ENCODE assay signal across 23 cellular contexts in the genomic region with DNA sequence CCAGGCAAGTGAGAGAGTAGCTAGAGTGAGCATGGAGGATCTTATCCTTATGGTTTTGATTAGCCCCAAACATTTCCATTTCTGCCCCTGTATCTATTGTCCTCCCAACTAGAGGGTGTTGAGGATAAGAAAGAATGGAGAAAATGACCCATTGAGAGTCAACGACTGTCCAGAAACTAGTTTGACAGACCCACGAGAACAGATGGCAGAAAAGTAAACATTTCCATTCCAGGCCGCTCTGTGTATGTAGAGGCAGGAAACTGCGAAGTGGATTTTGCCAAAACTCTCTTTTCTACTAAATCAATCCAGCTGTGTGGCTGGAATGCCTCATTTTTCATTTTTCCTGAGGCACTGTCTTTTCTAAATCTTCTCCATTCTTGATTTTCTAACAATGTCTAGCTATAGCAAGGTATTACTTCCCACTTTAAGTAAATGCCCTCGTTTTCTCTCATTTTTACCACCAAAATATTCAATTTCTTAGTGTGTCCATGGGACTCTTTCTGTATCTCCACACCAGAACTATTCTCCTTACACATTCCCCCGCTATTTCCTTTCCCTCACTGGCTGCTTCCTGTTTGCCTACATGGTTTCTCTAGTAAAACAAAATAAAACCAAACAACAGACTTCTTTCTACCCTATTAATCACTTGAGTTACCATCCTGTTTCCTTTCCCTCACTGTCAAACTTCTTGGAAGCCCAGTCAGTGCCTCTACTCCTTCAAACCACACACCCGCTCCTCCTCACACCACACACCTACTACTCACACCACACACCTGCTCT. TPM values are rescaled to one million over a fixed set of nuclear protein-coding genes. Genes with fewer than 3 reads are reported as not detected.
DNase-seq lines count a peak whose midpoint lies in the region; ATAC-seq and TF ChIP-seq lines count a peak whose summit lies in the region.
"Had no signal": no experiment of that assay in that cellular context is flagged by ENCODE, and none has a peak within 500 bp of the region (broad histone marks: within the 10 kb centered on the region; RNA-seq: fewer than 3 reads in every experiment).

No MANE protein-coding gene starts in this region.

- H3K27ac ChIP-seq in SK-N-SH (ENCODE audit: low read depth in 2 of 2, low read length in 1 of 2), result peak overlapping the region; percentile 51 to 60; a peak in 2 of 4 replicates
- H3K27ac ChIP-seq: C4-2B, ovary, tibial nerve had no signal

- no peak for ATAC-seq in GM18861 (IDR thresholded peaks at IDR 0.05; ENCODE audit: unreplicated experiment)
- no peak for ATAC-seq in stimulated activated memory B cell treated with anti-CD40 and anti-IgM and Interleukin-4, amounts not matched to agents 10 μg/mL and 1 μg/mL and 100 μg/mL, for 72 hours
- no peak for ATAC-seq in stimulated activated effector memory CD8-positive, alpha-beta T cell treated with anti-CD3 and anti-CD28 coated beads, Interleukin-12 subunit alpha, Interleukin-12 subunit beta, amount 100 ng/mL, for 72 hours
- ATAC-seq: Right ventricle myocardium inferior had no signal

- H3F3A ChIP-seq in SK-N-SH (replicated peaks; ENCODE audit: insufficient read depth), result peaks cover 5% of the 10 kb centered on the region

- no peak for TF ChIP-seq CTCF in SK-N-SH (IDR thresholded peaks at IDR 0.05)

- H3K27me3 ChIP-seq in SK-N-SH (ENCODE audit: insufficient read depth), result no peaks in the 10 kb centered on the region
- H3K27me3 ChIP-seq: ovary, sigmoid colon, tibial nerve had no signal

- H3K4me1 Mint-ChIP-seq in stimulated activated memory B cell treated with anti-CD40 and anti-IgM and Interleukin-4, amounts not matched to agents 10 μg/mL and 1 μg/mL and 100 μg/mL, for 72 hours, result no peaks in the 10 kb centered on the region
- no peaks in the 10 kb centered on the region for H3K4me1 Mint-ChIP-seq in stimulated activated effector memory CD8-positive, alpha-beta T cell treated with anti-CD3 and anti-CD28 coated beads, Interleukin-12 subunit alpha, Interleukin-12 subunit beta, amount 100 ng/mL, for 72 hours
- H3K4me1 Mint-ChIP-seq: naive B cell had no signal

- H3K9me3 Mint-ChIP-seq in stimulated activated memory B cell treated with anti-CD40 and anti-IgM and Interleukin-4, amounts not matched to agents 10 μg/mL and 1 μg/mL and 100 μg/mL, for 72 hours, result no peaks in the 10 kb centered on the region
- H3K9me3 Mint-ChIP-seq in stimulated activated effector memory CD8-positive, alpha-beta T cell treated with anti-CD3 and anti-CD28 coated beads, Interleukin-12 subunit alpha, Interleukin-12 subunit beta, amount 100 ng/mL, for 72 hours, result no peaks in the 10 kb centered on the region
- H3K9me3 Mint-ChIP-seq: stimulated activated naive CD8-positive, alpha-beta T cell treated with anti-CD3 and anti-CD28 coated beads, Interleukin-15, Interleukin-2, amounts not matched to agents 100 ng/mL and 50 ng/mL, for 24 hours had no signal

- CTCF ChIA-PET in SK-N-SH (lab: Yijun Ruan, JAX), result no interaction called here

- TF ChIP-seq RAD21 in SK-N-SH (IDR thresholded peaks at IDR 0.05; ENCODE audit: low read length), result no peak

- no peaks in the 10 kb centered on the region for H3K9me3 ChIP-seq in SK-N-SH
- H3K9me3 ChIP-seq: ovary, sigmoid colon, tibial nerve had no signal

- POLR2A ChIA-PET in SK-N-SH (lab: Yijun Ruan, JAX), result no interaction called here

- H3K79me2 ChIP-seq in SK-N-SH (ENCODE audit: insufficient read depth), result no peaks in the 10 kb centered on the region

- no peaks in the 10 kb centered on the region for H4K20me1 ChIP-seq in SK-N-SH (ENCODE audit: insufficient read depth)

- no peak for TF ChIP-seq EP300 in SK-N-SH (IDR thresholded peaks at IDR 0.05; ENCODE audit: borderline replicate concordance in 1 of 2, low read depth in 1 of 2, low read length in 1 of 2)

- peak overlapping the region; percentile 0; the same call in 1 of the 2 replicates for H3K4me2 ChIP-seq in SK-N-SH

- DNase-seq in ELR (ENCODE audit: low read depth) (peak; percentile 57), SK-N-SH (no peak), fibroblast of peridontal ligament (ENCODE audit: extremely low read depth) (peak; percentile 89), GM19240 (ENCODE audit: insufficient read length, low spot score) (no peak)
- no peak for DNase-seq in stimulated activated effector memory CD8-positive, alpha-beta T cell treated with anti-CD3 and anti-CD28 coated beads, Interleukin-12 subunit alpha, Interleukin-12 subunit beta, amount 100 ng/mL, for 72 hours (ENCODE audit: low spot score in 2 of 2)
- DNase-seq: activated CD4-positive, alpha-beta T cell treated with anti-CD3 and anti-CD28 coated beads, Interleukin-2, amount 50 U/mL, for 48 hours; amniotic stem cell; central memory CD4-positive, alpha-beta T cell; effector memory CD4-positive, alpha-beta T cell; foreskin melanocyte; kidney; naive B cell; NCI-H2107; NCI-H524; ovary; sigmoid colon had no signal

- H3K36me3 ChIP-seq in SK-N-SH (replicated peaks in 1 of 2; ENCODE audit: control insufficient read depth in 1 of 2, insufficient read depth in 2 of 2, low read length in 1 of 2), result no peaks in the 10 kb centered on the region
- H3K36me3 ChIP-seq: ovary, sigmoid colon, tibial nerve had no signal

- no peak overlapping the region for H3K4me3 Mint-ChIP-seq in stimulated activated memory B cell treated with anti-CD40 and anti-IgM and Interleukin-4, amounts not matched to agents 10 μg/mL and 1 μg/mL and 100 μg/mL, for 72 hours
- H3K4me3 Mint-ChIP-seq in stimulated activated effector memory CD8-positive, alpha-beta T cell treated with anti-CD3 and anti-CD28 coated beads, Interleukin-12 subunit alpha, Interleukin-12 subunit beta, amount 100 ng/mL, for 72 hours, result no peak overlapping the region
- H3K4me3 Mint-ChIP-seq: naive B cell; stimulated activated naive CD8-positive, alpha-beta T cell treated with anti-CD3 and anti-CD28 coated beads, Interleukin-15, Interleukin-2, amounts not matched to agents 100 ng/mL and 50 ng/mL, for 24 hours had no signal

- H3K36me3 Mint-ChIP-seq in stimulated activated memory B cell treated with anti-CD40 and anti-IgM and Interleukin-4, amounts not matched to agents 10 μg/mL and 1 μg/mL and 100 μg/mL, for 72 hours, result no peaks in the 10 kb centered on the region
- H3K36me3 Mint-ChIP-seq in stimulated activated effector memory CD8-positive, alpha-beta T cell treated with anti-CD3 and anti-CD28 coated beads, Interleukin-12 subunit alpha, Interleukin-12 subunit beta, amount 100 ng/mL, for 72 hours, result no peaks in the 10 kb centered on the region
- H3K36me3 Mint-ChIP-seq: naive B cell had no signal

- no peaks in the 10 kb centered on the region for H3K27me3 Mint-ChIP-seq in stimulated activated memory B cell treated with anti-CD40 and anti-IgM and Interleukin-4, amounts not matched to agents 10 μg/mL and 1 μg/mL and 100 μg/mL, for 72 hours

- H2AFZ ChIP-seq in SK-N-SH (ENCODE audit: low read depth), result peak overlapping the region; percentile 40

- 39% methylated on average over 7 of the region's 7 CpGs for WGBS in SK-N-SH (ENCODE audit: low lambda C conversion rate)

- no peaks in the 10 kb centered on the region for H3K4me1 ChIP-seq in SK-N-SH (ENCODE audit: control insufficient read depth in 1 of 2, insufficient read depth in 2 of 2, low read depth in 1 of 2, low read length in 1 of 2)
- H3K4me1 ChIP-seq: sigmoid colon, tibial nerve had no signal

- H3K9ac ChIP-seq in SK-N-SH, result no peak overlapping the region

- H3K27ac Mint-ChIP-seq in stimulated activated memory B cell treated with anti-CD40 and anti-IgM and Interleukin-4, amounts not matched to agents 10 μg/mL and 1 μg/mL and 100 μg/mL, for 72 hours, result no peak overlapping the region
- no peak overlapping the region for H3K27ac Mint-ChIP-seq in stimulated activated effector memory CD8-positive, alpha-beta T cell treated with anti-CD3 and anti-CD28 coated beads, Interleukin-12 subunit alpha, Interleukin-12 subunit beta, amount 100 ng/mL, for 72 hours
- H3K27ac Mint-ChIP-seq: stimulated activated naive CD8-positive, alpha-beta T cell treated with anti-CD3 and anti-CD28 coated beads, Interleukin-15, Interleukin-2, amounts not matched to agents 100 ng/mL and 50 ng/mL, for 24 hours had no signal

- H3K4me3 ChIP-seq in SK-N-SH (ENCODE audit: low read depth in 2 of 2, low read length in 1 of 2), result no peak overlapping the region
- H3K4me3 ChIP-seq: lung, ovary, sigmoid colon, tibial nerve had no signal

- no peaks in the 10 kb centered on the region for H3K9me2 ChIP-seq in SK-N-SH

TF ChIP-seq in SK-N-SH, 30 proteins besides CTCF, POLR2A, EP300 and RAD21 (continues in another document):
- TF ChIP-seq GABPA (IDR thresholded peaks at IDR 0.05; ENCODE audit: low read depth) (0 out of 2 replicates have a peak, but pooled peaks have one; percentile 18), SIN3A (IDR thresholded peaks at IDR 0.05; ENCODE audit: borderline replicate concordance, low read depth, low read length) (no peak), FOXJ3 (CRISPR knock-in tag; IDR thresholded peaks at IDR 0.05) (no peak), RXRA (IDR thresholded peaks at IDR 0.05; ENCODE audit: borderline replicate concordance, low read depth) (no peak), RCOR1 (IDR thresholded peaks at IDR 0.05; ENCODE audit: low read length) (no peak)

RNA-seq across cellular contexts. Expression of a gene that starts 5.5 kb away (rescaled TPM):
- polyA plus RNA-seq in SK-N-SH (2012; rRNA removed), result 0.07 TPM in 1 of 2 replicates, not detected in the other
- 0.03 TPM in 2 replicates for polyA plus RNA-seq in SK-N-SH (2012; cell fraction: cytosol; rRNA removed)
- polyA plus RNA-seq in SK-N-SH (2012; cell fraction: nucleus; rRNA removed), result not detected in 2 replicates

RNA-seq across cellular contexts. Expression of a gene that starts 24.7 kb away (rescaled TPM):
- not detected in 2 replicates for polyA plus RNA-seq in SK-N-SH (2012; rRNA removed)
- 0.01 TPM in 2 replicates for polyA plus RNA-seq in SK-N-SH (2012; cell fraction: cytosol; rRNA removed)
- polyA plus RNA-seq in SK-N-SH (2012; cell fraction: nucleus; rRNA removed), result 0.02 TPM in 1 of 2 replicates, not detected in the other
- polyA plus RNA-seq: sigmoid colon had no signal

RNA-seq across cellular contexts. Expression of a gene that starts 50.2 kb away (rescaled TPM):
- polyA plus RNA-seq in SK-N-SH (2012; rRNA removed), result 1.4 and 2.2 TPM in 2 replicates
- 1.8 and 2.6 TPM in 2 replicates for polyA plus RNA-seq in SK-N-SH (2012; cell fraction: cytosol; rRNA removed)
- 0.52 and 1.6 TPM in 2 replicates for polyA plus RNA-seq in SK-N-SH (2012; cell fraction: nucleus; rRNA removed)

Comparison
In these comparisons a context has a peak if more than half of its experiments do, and no peak if none do; other contexts are left out.
1. DNase-seq: peak in ELR (single experiment) and fibroblast of peridontal ligament (single experiment); none in SK-N-SH (single experiment), GM19240 (single experiment) and stimulated activated effector memory CD8-positive, alpha-beta T cell treated with anti-CD3 and anti-CD28 coated beads, Interleukin-12 subunit alpha, Interleukin-12 subunit beta, amount 100 ng/mL, for 72 hours (0 of 2).